Comparison of ENCODE assay signal across 19 cellular contexts in genomic region chr14:49876563-49877127, GRCh38. TPM values are rescaled to one million over a fixed set of nuclear protein-coding genes. Genes with fewer than 3 reads are reported as not detected.
DNase-seq lines count a peak whose midpoint lies in the region; ATAC-seq and TF ChIP-seq lines count a peak whose summit lies in the region.
"Had no signal": no experiment of that assay in that cellular context is flagged by ENCODE, and none has a peak within 500 bp of the region (broad histone marks: within the 10 kb centered on the region; RNA-seq: fewer than 3 reads in every experiment).

No MANE protein-coding gene starts in this region.

- H3K4me1 ChIP-seq in PC-3 (ENCODE audit: insufficient read depth, low read length) = no peaks in the 10 kb centered on the region

- POLR2A ChIA-PET in activated CD8-positive, alpha-beta T cell treated with anti-CD3 and anti-CD28 coated beads, Interleukin-2, amount 10 ng/mL, durations not matched to agents 7 days and 5 days (lab: Charles Lee) = interaction anchor here (0.6 kb wide), 1 partner anchor 124 kb away, joined by 3 read pairs; no protein-coding TSS in a partner anchor
- POLR2A ChIA-PET in activated CD8-positive, alpha-beta T cell treated with anti-CD3 and anti-CD28 coated beads for 36 hours (lab: Charles Lee) = interaction anchor here (0.9 to 1.0 kb wide), 2 partner anchors 10 to 16 kb away, joined by 4 read pairs; partner anchors contain the start of gene ARF6
- POLR2A ChIA-PET in PC-3 (lab: Charles Lee; ENCODE audit: unreplicated experiment) = no interaction called here
- POLR2A ChIA-PET in CD4-positive, alpha-beta T cell (lab: Charles Lee) = interaction anchor here (1.4 kb wide), 1 partner anchor 127 kb away, joined by 4 read pairs; no protein-coding TSS in a partner anchor

- no peaks in the 10 kb centered on the region for H3K9me3 ChIP-seq in PC-3 (ENCODE audit: low read length)
- H3K9me3 ChIP-seq in CD4-positive, alpha-beta T cell (ENCODE audit: control insufficient read depth, low read length) = no peaks in the 10 kb centered on the region
- H3K9me3 ChIP-seq: A549, HAP-1 had no signal

- no peaks in the 10 kb centered on the region for H3F3A ChIP-seq in PC-3 (ENCODE audit: low read length, unreplicated experiment)

- H3K79me2 ChIP-seq in PC-3 (ENCODE audit: low read length) = no peaks in the 10 kb centered on the region

- H3K27me3 ChIP-seq in PC-3 (ENCODE audit: low read length) = no peaks in the 10 kb centered on the region
- H3K27me3 ChIP-seq in CD4-positive, alpha-beta T cell (ENCODE audit: control insufficient read depth, insufficient read depth, low read length) = no peaks in the 10 kb centered on the region

- no peaks in the 10 kb centered on the region for H3K9me2 ChIP-seq in PC-3 (replicated peaks; ENCODE audit: low read length)

- no TSS peak for BruUV-seq in PC-3 (replicated peaks; lab: Mats Ljungman, UMichigan)

- peaks cover 19% of the 10 kb centered on the region for H3K4me1 Mint-ChIP-seq in activated CD8-positive, alpha-beta T cell treated with anti-CD3 and anti-CD28 coated beads, Interleukin-2, amount 10 ng/mL, durations not matched to agents 7 days and 5 days (ENCODE audit: low read depth)
- peaks cover 18% of the 10 kb centered on the region for H3K4me1 Mint-ChIP-seq in activated CD8-positive, alpha-beta T cell treated with anti-CD3 and anti-CD28 coated beads for 36 hours (ENCODE audit: low read depth)
- H3K4me1 Mint-ChIP-seq in CD4-positive, alpha-beta T cell (ENCODE audit: low read depth) = peaks cover 17% of the 10 kb centered on the region

- no peaks in the 10 kb centered on the region for H3K36me3 Mint-ChIP-seq in activated CD8-positive, alpha-beta T cell treated with anti-CD3 and anti-CD28 coated beads, Interleukin-2, amount 10 ng/mL, durations not matched to agents 7 days and 5 days (ENCODE audit: low read depth)
- no peaks in the 10 kb centered on the region for H3K36me3 Mint-ChIP-seq in activated CD8-positive, alpha-beta T cell treated with anti-CD3 and anti-CD28 coated beads for 36 hours (ENCODE audit: low read depth)
- H3K36me3 Mint-ChIP-seq in CD4-positive, alpha-beta T cell (ENCODE audit: low read depth) = no peaks in the 10 kb centered on the region
- H3K36me3 Mint-ChIP-seq: CD4-positive, alpha-beta memory T cell had no signal

- H3K27me3 Mint-ChIP-seq in activated CD8-positive, alpha-beta T cell treated with anti-CD3 and anti-CD28 coated beads, Interleukin-2, amount 10 ng/mL, durations not matched to agents 7 days and 5 days (ENCODE audit: low read depth) = peaks cover 2% of the 10 kb centered on the region
- H3K27me3 Mint-ChIP-seq in activated CD8-positive, alpha-beta T cell treated with anti-CD3 and anti-CD28 coated beads for 36 hours = no peaks in the 10 kb centered on the region
- no peaks in the 10 kb centered on the region for H3K27me3 Mint-ChIP-seq in CD4-positive, alpha-beta T cell
- H3K27me3 Mint-ChIP-seq: CD4-positive, alpha-beta memory T cell; IgD-negative memory B cell had no signal

- no peak overlapping the region for H3K27ac Mint-ChIP-seq in activated CD8-positive, alpha-beta T cell treated with anti-CD3 and anti-CD28 coated beads, Interleukin-2, amount 10 ng/mL, durations not matched to agents 7 days and 5 days
- H3K27ac Mint-ChIP-seq in activated CD8-positive, alpha-beta T cell treated with anti-CD3 and anti-CD28 coated beads for 36 hours = no peak overlapping the region
- H3K27ac Mint-ChIP-seq in CD4-positive, alpha-beta T cell = no peak overlapping the region
- H3K27ac Mint-ChIP-seq: CD4-positive, alpha-beta memory T cell had no signal

- no peaks in the 10 kb centered on the region for H3K9me3 Mint-ChIP-seq in activated CD8-positive, alpha-beta T cell treated with anti-CD3 and anti-CD28 coated beads, Interleukin-2, amount 10 ng/mL, durations not matched to agents 7 days and 5 days (ENCODE audit: insufficient read depth)
- H3K9me3 Mint-ChIP-seq in activated CD8-positive, alpha-beta T cell treated with anti-CD3 and anti-CD28 coated beads for 36 hours = no peaks in the 10 kb centered on the region
- H3K9me3 Mint-ChIP-seq in CD4-positive, alpha-beta T cell = no peaks in the 10 kb centered on the region
- H3K9me3 Mint-ChIP-seq: CD4-positive, alpha-beta memory T cell; IgD-negative memory B cell had no signal

- H3K27ac ChIP-seq in PC-3 (ENCODE audit: low read length) = no peak overlapping the region
- no peak overlapping the region for H3K27ac ChIP-seq in CD4-positive, alpha-beta T cell (ENCODE audit: low read depth, low read length)
- H3K27ac ChIP-seq: 22Rv1, A549, C4-2B, GM23248 had no signal

- no peak overlapping the region for H3K4me3 Mint-ChIP-seq in activated CD8-positive, alpha-beta T cell treated with anti-CD3 and anti-CD28 coated beads, Interleukin-2, amount 10 ng/mL, durations not matched to agents 7 days and 5 days
- no peak overlapping the region for H3K4me3 Mint-ChIP-seq in activated CD8-positive, alpha-beta T cell treated with anti-CD3 and anti-CD28 coated beads for 36 hours
- no peak overlapping the region for H3K4me3 Mint-ChIP-seq in CD4-positive, alpha-beta T cell
- H3K4me3 Mint-ChIP-seq: CD4-positive, alpha-beta memory T cell had no signal

- DNase-seq in activated CD8-positive, alpha-beta T cell treated with anti-CD3 and anti-CD28 coated beads, Interleukin-2, amount 10 ng/mL, durations not matched to agents 7 days and 5 days = peak; percentile 5
- no peak for DNase-seq in activated CD8-positive, alpha-beta T cell treated with anti-CD3 and anti-CD28 coated beads for 36 hours
- peak; percentile 64 for DNase-seq in left lobe of liver (ENCODE audit: low spot score)
- DNase-seq in mucosa of gallbladder (ENCODE audit: low spot score) = peak; percentile 8
- no peak for DNase-seq in NCI-H2107 treated with DMSO at 0.1 percent for 48 hours (lab: John Stamatoyannopoulos, UW; ENCODE audit: unreplicated experiment)
- DNase-seq in PC-3 = no peak
- DNase-seq in CD4-positive, alpha-beta T cell = no peak
- DNase-seq: AML-193; CD4-positive, alpha-beta memory T cell; DMS 273 treated with DMSO at 0.1 percent for 48 hours; DMS53; DND-41; EL; GM23248 had no signal

- H2AFZ ChIP-seq in PC-3 (ENCODE audit: low read length) = no peak overlapping the region
- H2AFZ ChIP-seq: GM23248 had no signal

- no peak for TF ChIP-seq CTCF in activated CD8-positive, alpha-beta T cell treated with anti-CD3 and anti-CD28 coated beads for 36 hours (IDR thresholded peaks at IDR 0.05)
- no peak for TF ChIP-seq CTCF in PC-3 (conservative IDR thresholded peaks at IDR 0.05; ENCODE audit: low read depth, low read length)
- no peak for TF ChIP-seq CTCF in CD4-positive, alpha-beta T cell (IDR thresholded peaks at IDR 0.05)

- no peak for ATAC-seq in activated CD8-positive, alpha-beta T cell treated with anti-CD3 and anti-CD28 coated beads, Interleukin-2, amount 10 ng/mL, durations not matched to agents 7 days and 5 days
- no peak for ATAC-seq in activated CD8-positive, alpha-beta T cell treated with anti-CD3 and anti-CD28 coated beads for 36 hours
- ATAC-seq in left lobe of liver (peak; percentile 68), PC-3 (no peak)
- no peak for ATAC-seq in CD4-positive, alpha-beta T cell (ENCODE audit: poor library complexity)
- ATAC-seq: A549 had no signal

- intact Hi-C loops in activated CD8-positive, alpha-beta T cell treated with anti-CD3 and anti-CD28 coated beads for 36 hours (cut with micrococcal nuclease) = no loop called here
- intact Hi-C loops in PC-3 (cut with micrococcal nuclease) = no loop called here
- intact Hi-C loops in CD4-positive, alpha-beta T cell (cut with DNase I, micrococcal nuclease) = no loop called here

- CTCF ChIA-PET in activated CD8-positive, alpha-beta T cell treated with anti-CD3 and anti-CD28 coated beads, Interleukin-2, amount 10 ng/mL, durations not matched to agents 7 days and 5 days (lab: Charles Lee) = interaction anchor here (0.6 to 2.7 kb wide), 4 partner anchors 8 to 185 kb away, joined by 3 to 8 read pairs (median 4); no protein-coding TSS in a partner anchor
- CTCF ChIA-PET in activated CD8-positive, alpha-beta T cell treated with anti-CD3 and anti-CD28 coated beads for 36 hours (lab: Charles Lee) = interaction anchor here (0.8 to 1.5 kb wide), 2 partner anchors 11 to 250 kb away, joined by 3 to 9 read pairs; no protein-coding TSS in a partner anchor
- CTCF ChIA-PET in PC-3 (lab: Charles Lee) = interaction anchor here (0.8 kb wide), 1 partner anchor 344 kb away, joined by 3 read pairs; no protein-coding TSS in a partner anchor
- CTCF ChIA-PET in CD4-positive, alpha-beta T cell (lab: Charles Lee) = interaction anchor here (0.7 to 1.5 kb wide), 4 partner anchors 9 to 382 kb away, joined by 3 to 7 read pairs (median 3); no protein-coding TSS in a partner anchor

- H3K4me2 ChIP-seq in PC-3 (ENCODE audit: low read length) = no peak overlapping the region
- H3K4me2 ChIP-seq: A549 had no signal

- no peak overlapping the region for H3K4me3 ChIP-seq in PC-3 (ENCODE audit: low read length)
- H3K4me3 ChIP-seq: A549, GM23248, HAP-1 had no signal

- H3K9ac ChIP-seq in PC-3 (ENCODE audit: low read length) = no peak overlapping the region
- H3K9ac ChIP-seq: GM23248 had no signal

- H4K20me1 ChIP-seq in PC-3 (ENCODE audit: low read length) = no peaks in the 10 kb centered on the region

- no peaks in the 10 kb centered on the region for H3K36me3 ChIP-seq in PC-3 (ENCODE audit: low read depth, low read length)
- H3K36me3 ChIP-seq: HAP-1 had no signal

RNA-seq across cellular contexts. Expression of gene ARF6, which starts 16.2 kb away (rescaled TPM):
- total RNA-seq in activated CD8-positive, alpha-beta T cell treated with anti-CD3 and anti-CD28 coated beads, Interleukin-2, amount 10 ng/mL, durations not matched to agents 7 days and 5 days = 100 to 1,000 TPM; 183 to 193 TPM
- total RNA-seq in activated CD8-positive, alpha-beta T cell treated with anti-CD3 and anti-CD28 coated beads for 36 hours = 100 to 1,000 TPM; 170 TPM
- 20.9 TPM for total RNA-seq in left lobe of liver
- total RNA-seq in mucosa of gallbladder = 62.0 TPM
- total RNA-seq in PC-3 (2014; rRNA removed) = 86.4 and 107 TPM in 2 replicates
- 10 to 100 TPM; 67.2 to 69.7 TPM for total RNA-seq in CD4-positive, alpha-beta T cell

RNA-seq across cellular contexts. Expression of gene NEMF, which starts 24.1 kb away (rescaled TPM):
- total RNA-seq in activated CD8-positive, alpha-beta T cell treated with anti-CD3 and anti-CD28 coated beads, Interleukin-2, amount 10 ng/mL, durations not matched to agents 7 days and 5 days = 10 to 100 TPM; 75.6 to 78.9 TPM
- 10 to 100 TPM; 62.3 to 63.8 TPM for total RNA-seq in activated CD8-positive, alpha-beta T cell treated with anti-CD3 and anti-CD28 coated beads for 36 hours
- total RNA-seq in left lobe of liver = 18.2 TPM
- 62.5 TPM for total RNA-seq in mucosa of gallbladder
- total RNA-seq in PC-3 (2014; rRNA removed) = 52.9 and 54.0 TPM in 2 replicates
- 10 to 100 TPM; 96.0 to 97.7 TPM for total RNA-seq in CD4-positive, alpha-beta T cell

Comparison
In these comparisons a context has a peak if more than half of its experiments do, and no peak if none do; other contexts are left out.
1. DNase-seq: peak in activated CD8-positive, alpha-beta T cell treated with anti-CD3 and anti-CD28 coated beads, Interleukin-2, amount 10 ng/mL, durations not matched to agents 7 days and 5 days (single experiment), left lobe of liver (single experiment) and mucosa of gallbladder (single experiment); none in activated CD8-positive, alpha-beta T cell treated with anti-CD3 and anti-CD28 coated beads for 36 hours (single experiment), NCI-H2107 treated with DMSO at 0.1 percent for 48 hours (single experiment), PC-3 (single experiment) and CD4-positive, alpha-beta T cell (0 of 10).